ENCODE assay signal across 19 cellular contexts in genomic region chr2:229245013-229245412, GRCh38. TPM values are rescaled to one million over a fixed set of nuclear protein-coding genes. Genes with fewer than 3 reads are reported as not detected.
DNase-seq lines count a peak whose midpoint lies in the region; ATAC-seq and TF ChIP-seq lines count a peak whose summit lies in the region.
"Had no signal": no experiment of that assay in that cellular context is flagged by ENCODE, and none has a peak within 500 bp of the region (broad histone marks: within the 10 kb centered on the region; RNA-seq: fewer than 3 reads in every experiment).

No MANE protein-coding gene starts in this region.

- H2BK5ac ChIP-seq in IMR-90 (ENCODE audit: low read depth, low read length, poor library complexity, severe bottlenecking) (no peak overlapping the region), mesendoderm (ENCODE audit: low read length) (no peak overlapping the region)

- H3K18ac ChIP-seq in IMR-90 (ENCODE audit: low read depth, low read length) = no peak overlapping the region
- H3K18ac ChIP-seq in mesendoderm (ENCODE audit: low read length) = no peak overlapping the region

- BruUV-seq in IMR-90 (replicated peaks; lab: Mats Ljungman, UMichigan) = no TSS peak

- TF ChIP-seq POLR2A in IMR-90 (IDR thresholded peaks at IDR 0.05; ENCODE audit: low read depth, low read length) = no peak

- no peak overlapping the region for H3K56ac ChIP-seq in IMR-90 (ENCODE audit: extremely low read depth, insufficient read depth, low read length)
- H3K56ac ChIP-seq in mesendoderm (ENCODE audit: low read length) = no peak overlapping the region

- no peak overlapping the region for H2BK120ac ChIP-seq in IMR-90 (ENCODE audit: low read depth, low read length)
- H2BK120ac ChIP-seq in mesendoderm (ENCODE audit: low read depth, low read length) = no peak overlapping the region

- no peak for TF ChIP-seq CTCF in GM23338 (conservative IDR thresholded peaks at IDR 0.05; ENCODE audit: low read depth in 2 of 2)
- no peak for TF ChIP-seq CTCF in IMR-90 (conservative IDR thresholded peaks at IDR 0.05; ENCODE audit: low read depth, low read length)
- no peak for TF ChIP-seq CTCF in fibroblast of mammary gland (conservative IDR thresholded peaks at IDR 0.05; ENCODE audit: control insufficient read depth, insufficient read depth, low read depth, low read length)
- TF ChIP-seq CTCF in lower lobe of right lung (IDR thresholded peaks at IDR 0.05) = no peak

- DNase-seq in GM23338 (ENCODE audit: low spot score) (peak; percentile 38), IMR-90 (peak; percentile 4), fibroblast of mammary gland (ENCODE audit: low read depth) (peak; percentile 30), mesendoderm (peak; percentile 4), lower lobe of right lung (no peak)
- DNase-seq: Calu3; CD8-positive, alpha-beta T cell; MM.1S; NCI-H1105; NCI-H2081 treated with DMSO at 0.1 percent for 48 hours; NCI-H2227 treated with DMSO at 0.1 percent for 48 hours; NCI-H510A treated with DMSO at 0.1 percent for 48 hours; NCI-H774; RPMI8226 had no signal

- no peak overlapping the region for H4K91ac ChIP-seq in IMR-90 (ENCODE audit: insufficient read depth, low read depth, low read length)

- no peaks in the 10 kb centered on the region for H3K79me2 ChIP-seq in GM23338 (replicated peaks; ENCODE audit: insufficient read depth)
- no peaks in the 10 kb centered on the region for H3K79me2 ChIP-seq in mesendoderm (ENCODE audit: control insufficient read depth, insufficient read depth, low read length)

- no peak overlapping the region for H2AK5ac ChIP-seq in IMR-90 (ENCODE audit: low read depth, low read length)
- H2AK5ac ChIP-seq in mesendoderm (ENCODE audit: low read length) = no peak overlapping the region

- no peak overlapping the region for H3K4me3 ChIP-seq in GM23338
- H3K4me3 ChIP-seq in IMR-90 (ENCODE audit: insufficient read depth, low read depth, low read length) = no peak overlapping the region
- no peak overlapping the region for H3K4me3 ChIP-seq in fibroblast of mammary gland (ENCODE audit: control insufficient read depth, low read depth, low read length)
- H3K4me3 ChIP-seq in mesendoderm (ENCODE audit: low read length) = no peak overlapping the region
- no peak overlapping the region for H3K4me3 ChIP-seq in lower lobe of right lung
- H3K4me3 ChIP-seq: BLaER1 treated with 17β-estradiol and CSF1 and Interleukin-3, amounts not matched to agents 10 nM and 100 nM; GM12878 had no signal

- no peak overlapping the region for H3K27ac ChIP-seq in GM23338 (ENCODE audit: low read depth)
- H3K27ac ChIP-seq in IMR-90 (ENCODE audit: insufficient read depth, low read length) = no peak overlapping the region
- no peak overlapping the region for H3K27ac ChIP-seq in mesendoderm (ENCODE audit: low read depth, low read length)
- no peak overlapping the region for H3K27ac ChIP-seq in lower lobe of right lung
- H3K27ac ChIP-seq: BLaER1 treated with 17β-estradiol and CSF1 and Interleukin-3, amounts not matched to agents 10 nM and 100 nM; HL-60 had no signal

- H3K27me3 Mint-ChIP-seq in GM23338 (ENCODE audit: insufficient read depth, low read depth, poor library complexity) = peaks cover 2% of the 10 kb centered on the region

- H3K27me3 ChIP-seq in GM23338 (ENCODE audit: insufficient read depth) (no peaks in the 10 kb centered on the region), IMR-90 (ENCODE audit: control insufficient read depth, insufficient read depth, low read length) (no peaks in the 10 kb centered on the region), mesendoderm (ENCODE audit: insufficient read depth, low read length, poor library complexity) (no peaks in the 10 kb centered on the region), lower lobe of right lung (ENCODE audit: low read depth) (no peaks in the 10 kb centered on the region)
- H3K27me3 ChIP-seq: BLaER1 treated with 17β-estradiol and CSF1 and Interleukin-3, amounts not matched to agents 10 nM and 100 nM had no signal

- POLR2A ChIA-PET in IMR-90 (lab: Charles Lee; ENCODE audit: unreplicated experiment) = no interaction called here

- H3K27ac Mint-ChIP-seq in GM23338 = no peak overlapping the region
- H3K27ac Mint-ChIP-seq: CD8-positive, alpha-beta T cell had no signal

- H4K20me1 ChIP-seq in GM23338 (replicated peaks; ENCODE audit: insufficient read depth) (no peaks in the 10 kb centered on the region), IMR-90 (ENCODE audit: insufficient read depth, low read length) (no peaks in the 10 kb centered on the region)
- H4K20me1 ChIP-seq: BLaER1 treated with 17β-estradiol and CSF1 and Interleukin-3, amounts not matched to agents 10 nM and 100 nM had no signal

- H3K36me3 Mint-ChIP-seq in GM23338 (ENCODE audit: low read depth) = peaks cover 27% of the 10 kb centered on the region
- H3K36me3 Mint-ChIP-seq: CD8-positive, alpha-beta T cell had no signal

- no peaks in the 10 kb centered on the region for H3K36me3 ChIP-seq in GM23338 (ENCODE audit: insufficient read depth)
- H3K36me3 ChIP-seq in IMR-90 (ENCODE audit: control insufficient read depth, insufficient read depth, low read length) = no peaks in the 10 kb centered on the region
- no peaks in the 10 kb centered on the region for H3K36me3 ChIP-seq in mesendoderm (ENCODE audit: control insufficient read depth, insufficient read depth, low read length)
- no peaks in the 10 kb centered on the region for H3K36me3 ChIP-seq in lower lobe of right lung

- peaks cover 30% of the 10 kb centered on the region for H3K9me3 Mint-ChIP-seq in GM23338

- H3K9me1 ChIP-seq in IMR-90 (ENCODE audit: insufficient read depth, low read length) = no peaks in the 10 kb centered on the region

- ATAC-seq in GM23338 = peak; percentile 40; the same call in 2 of the 3 replicates
- ATAC-seq in IMR-90 (ENCODE audit: low read depth) = no peak
- no peak for ATAC-seq in GM18519 (IDR thresholded peaks at IDR 0.05; ENCODE audit: low FRiP score, unreplicated experiment)
- ATAC-seq in lower lobe of right lung = no peak
- ATAC-seq in HG03432 (IDR thresholded peaks at IDR 0.05; ENCODE audit: unreplicated experiment) = no peak
- ATAC-seq: CD8-positive, alpha-beta T cell; GM12878 had no signal

- no peak overlapping the region for H4K8ac ChIP-seq in IMR-90 (ENCODE audit: low read depth in 2 of 2, low read length in 2 of 2)
- no peak overlapping the region for H4K8ac ChIP-seq in mesendoderm (ENCODE audit: low read depth, low read length)

- H2AFZ ChIP-seq in GM23338 (no peak overlapping the region), IMR-90 (replicated peaks; ENCODE audit: low read length, poor library complexity) (no peak overlapping the region)

- H3K23ac ChIP-seq in IMR-90 (ENCODE audit: low read depth, low read length) = no peak overlapping the region
- H3K23ac ChIP-seq in mesendoderm (ENCODE audit: low read length) = no peak overlapping the region

- H3K79me1 ChIP-seq in IMR-90 (ENCODE audit: low read depth in 1 of 2, low read length in 2 of 2) (no peaks in the 10 kb centered on the region), mesendoderm (ENCODE audit: low read length) (no peaks in the 10 kb centered on the region)

- dilution Hi-C loops in IMR-90 (cut with HindIII; ENCODE audit: low sequenced_read_pairs, unreplicated experiment) = no loop called here

- no peak overlapping the region for H2BK20ac ChIP-seq in IMR-90 (ENCODE audit: low read depth, low read length)

- no peak overlapping the region for H3K4me3 Mint-ChIP-seq in GM23338
- H3K4me3 Mint-ChIP-seq: CD8-positive, alpha-beta T cell had no signal

- CTCF ChIA-PET in IMR-90 (lab: Yijun Ruan, JAX) = no interaction called here

- no peak overlapping the region for H3K4ac ChIP-seq in IMR-90 (ENCODE audit: low read depth, low read length)
- H3K4ac ChIP-seq in mesendoderm (ENCODE audit: low read depth, low read length) = no peak overlapping the region

- no CpG with 5 or more reads among the region's 1 CpG for WGBS in IMR-90 (ENCODE audit: extremely low coverage in 2 of 2, insufficient read length in 1 of 2), 2 experiments
- WGBS in mesendoderm (ENCODE audit: extremely low coverage, insufficient coverage, low lambda C conversion rate) = no CpG with 5 or more reads among the region's 1 CpG

- peaks cover 2% of the 10 kb centered on the region; the same call in 1 of the 2 replicates for H3K9me2 ChIP-seq in GM23338 (ENCODE audit: insufficient read depth)

- H3K9me3 ChIP-seq in IMR-90 (ENCODE audit: control insufficient read depth, insufficient read depth, low read length) = peaks cover 2% of the 10 kb centered on the region; the same call in 1 of the 2 replicates
- peaks cover 13% of the 10 kb centered on the region for H3K9me3 ChIP-seq in lower lobe of right lung

- no peak overlapping the region for H4K5ac ChIP-seq in IMR-90 (ENCODE audit: low read depth, low read length)
- no peak overlapping the region for H4K5ac ChIP-seq in mesendoderm (ENCODE audit: low read length)

- intact Hi-C loops in IMR-90 (cut with micrococcal nuclease) (no loop called here), lower lobe of right lung (cut with DNase I) (no loop called here)

- TF ChIP-seq RAD21 in IMR-90 (IDR thresholded peaks at IDR 0.05; ENCODE audit: low read length) = no peak

- H3K4me2 ChIP-seq in GM23338 (no peak overlapping the region), IMR-90 (ENCODE audit: low read depth, low read length) (no peak overlapping the region), mesendoderm (ENCODE audit: low read length) (no peak overlapping the region)
- H3K4me2 ChIP-seq: BLaER1 treated with 17β-estradiol and CSF1 and Interleukin-3, amounts not matched to agents 10 nM and 100 nM had no signal

- peaks cover 12% of the 10 kb centered on the region; the same call in 1 of the 2 replicates for H3K4me1 ChIP-seq in GM23338 (ENCODE audit: insufficient read depth)
- no peaks in the 10 kb centered on the region for H3K4me1 ChIP-seq in IMR-90 (ENCODE audit: control insufficient read depth, insufficient read depth, low read length)
- H3K4me1 ChIP-seq in mesendoderm (ENCODE audit: control insufficient read depth, low read depth, low read length) = no peaks in the 10 kb centered on the region
- no peaks in the 10 kb centered on the region for H3K4me1 ChIP-seq in lower lobe of right lung
- H3K4me1 ChIP-seq: BLaER1 treated with 17β-estradiol and CSF1 and Interleukin-3, amounts not matched to agents 10 nM and 100 nM had no signal

- no peak overlapping the region for H3K14ac ChIP-seq in IMR-90 (replicated peaks; ENCODE audit: low read depth, low read length)

- H2AK9ac ChIP-seq in IMR-90 (replicated peaks; ENCODE audit: low read depth, low read length, poor library complexity) = no peak overlapping the region

- H3F3A ChIP-seq in GM23338 (replicated peaks; ENCODE audit: low read depth) = no peaks in the 10 kb centered on the region

- H2BK15ac ChIP-seq in IMR-90 (ENCODE audit: low read depth, low read length) (no peak overlapping the region), mesendoderm (replicated peaks; ENCODE audit: low read depth) (no peak overlapping the region)

- H3K4me1 Mint-ChIP-seq in GM23338 = peaks cover 19% of the 10 kb centered on the region; the same call in 2 of the 3 replicates

- H3K9ac ChIP-seq in IMR-90 (ENCODE audit: low read depth, low read length) = no peak overlapping the region
- H3K9ac ChIP-seq in mesendoderm (ENCODE audit: low read length) = no peak overlapping the region
- H3K9ac ChIP-seq: BLaER1 treated with 17β-estradiol and CSF1 and Interleukin-3, amounts not matched to agents 10 nM and 100 nM had no signal

- in situ Hi-C loops in IMR-90 (cut with MboI; ENCODE audit: low sequenced_read_pairs) = no loop called here

RNA-seq across cellular contexts. Expression of gene PID1, which starts 26.1 kb away (rescaled TPM):
- total RNA-seq in GM23338 (2014; rRNA removed; shearing (Covaris generic)) = 2.4 and 4.0 TPM in 2 replicates
- polyA plus RNA-seq in GM23338 (2016; fragmentation: Nextera tagmentation; extraction: Ambion mirVana) = 1.7 and 2.2 TPM in 2 replicates
- total RNA-seq in IMR-90 (2012; rRNA removed) = 0.83 and 0.90 TPM in 2 replicates
- polyA plus RNA-seq in IMR-90 (2012; rRNA removed) = 1.1 and 1.9 TPM in 2 replicates
- 1.2 and 1.8 TPM in 2 replicates for polyA plus RNA-seq in IMR-90 (2012; cell fraction: cytosol; rRNA removed)
- 0.45 and 0.57 TPM in 2 replicates for polyA plus RNA-seq in IMR-90 (2012; cell fraction: nucleus; rRNA removed; ENCODE audit: low replicate concordance)
- polyA plus RNA-seq in mesendoderm (2013, experiment 1 of 2) = 1.9 TPM
- polyA plus RNA-seq in mesendoderm (2013, experiment 2 of 2) = 2.1 TPM
- total RNA-seq in lower lobe of right lung = 48.0 TPM
- total RNA-seq: CD8-positive, alpha-beta T cell; GM12878 had no signal
- polyA plus RNA-seq: GM12878 had no signal
